In genomic region chr14:61219673-61220072, GRCh38 we compare ENCODE assay signal across 17 cellular contexts.
DNase-seq lines count a peak whose midpoint lies in the region; ATAC-seq and TF ChIP-seq lines count a peak whose summit lies in the region.
"Had no signal": no experiment of that assay in that cellular context is flagged by ENCODE, and none has a peak within 500 bp of the region (broad histone marks: within the 10 kb centered on the region; RNA-seq: fewer than 3 reads in every experiment).

No MANE protein-coding gene starts in this region.

- no peak overlapping the region for H3K23ac ChIP-seq in IMR-90 (ENCODE audit: low read depth, low read length)

- H3K9me3 ChIP-seq in IMR-90 (ENCODE audit: control insufficient read depth, insufficient read depth, low read length) (no peaks in the 10 kb centered on the region), osteoblast (ENCODE audit: low read depth, low read length) (no peaks in the 10 kb centered on the region), smooth muscle cell (replicated peaks; ENCODE audit: low read depth) (no peaks in the 10 kb centered on the region)
- H3K9me3 ChIP-seq: BLaER1 had no signal

- intact Hi-C loops in IMR-90 (cut with micrococcal nuclease): no loop called here

- H2BK15ac ChIP-seq in IMR-90 (ENCODE audit: low read depth, low read length): peak overlapping the region; percentile 55; the same call in 2 of the 3 replicates

- H3K4me2 ChIP-seq in IMR-90 (ENCODE audit: low read depth, low read length) (no peak overlapping the region), osteoblast (ENCODE audit: insufficient read depth, low read length) (peak overlapping the region; percentile 6), smooth muscle cell (no peak overlapping the region)
- H3K4me2 ChIP-seq: BLaER1 had no signal

- H3K27me3 ChIP-seq in IMR-90 (ENCODE audit: control insufficient read depth, insufficient read depth, low read length) (no peaks in the 10 kb centered on the region), osteoblast (ENCODE audit: insufficient read depth, low read length) (no peaks in the 10 kb centered on the region), smooth muscle cell (ENCODE audit: low read depth) (no peaks in the 10 kb centered on the region)

- H4K8ac ChIP-seq in IMR-90 (ENCODE audit: low read depth in 2 of 2, low read length in 2 of 2): peak overlapping the region in 1 of 2 experiments; percentile 41; a peak in 2 of 4 replicates

- no peak overlapping the region; the same call in 1 of the 2 replicates for H2AK5ac ChIP-seq in IMR-90 (ENCODE audit: low read depth, low read length)

- CTCF ChIA-PET in IMR-90 (lab: Yijun Ruan, JAX): no interaction called here

- H3K18ac ChIP-seq in IMR-90 (ENCODE audit: low read depth, low read length): 0 out of 2 replicates have a peak overlapping the region, but pooled peaks have one; percentile 45

- in situ Hi-C loops in IMR-90 (cut with MboI; ENCODE audit: low sequenced_read_pairs): no loop called here

- dilution Hi-C loops in IMR-90 (cut with HindIII; ENCODE audit: low sequenced_read_pairs, unreplicated experiment): no loop called here

- no peak overlapping the region for H2AK9ac ChIP-seq in IMR-90 (replicated peaks; ENCODE audit: low read depth, low read length, poor library complexity)

- no peaks in the 10 kb centered on the region for H3K79me1 ChIP-seq in IMR-90 (ENCODE audit: low read depth in 1 of 2, low read length in 2 of 2)

- H4K91ac ChIP-seq in IMR-90 (ENCODE audit: insufficient read depth, low read depth, low read length): 0 out of 2 replicates have a peak overlapping the region, but pooled peaks have one; percentile 42

- TF ChIP-seq RAD21 in IMR-90 (IDR thresholded peaks at IDR 0.05; ENCODE audit: low read length): no peak

- peak overlapping the region; percentile 37 for H3K4ac ChIP-seq in IMR-90 (ENCODE audit: low read depth, low read length)

- no peak overlapping the region for H4K5ac ChIP-seq in IMR-90 (ENCODE audit: low read depth, low read length)

- H3K27ac ChIP-seq in IMR-90 (ENCODE audit: insufficient read depth, low read length) (peak overlapping the region; percentile 1; the same call in 1 of the 2 replicates), osteoblast (ENCODE audit: low read depth, low read length) (no peak overlapping the region), smooth muscle cell (ENCODE audit: low read depth) (no peak overlapping the region)
- H3K27ac ChIP-seq: BLaER1 had no signal

- TF ChIP-seq CTCF in IMR-90 (conservative IDR thresholded peaks at IDR 0.05; ENCODE audit: low read depth, low read length): no peak
- TF ChIP-seq CTCF in epithelial cell of esophagus (IDR thresholded peaks at IDR 0.05; ENCODE audit: insufficient read depth, low read depth, low read length, missing control alignments): no peak
- TF ChIP-seq CTCF in osteoblast (IDR thresholded peaks at IDR 0.05; ENCODE audit: extremely low read depth, low read depth, low read length): no peak
- no peak for TF ChIP-seq CTCF in smooth muscle cell (IDR thresholded peaks at IDR 0.05; ENCODE audit: borderline replicate concordance, insufficient read depth, poor library complexity, severe bottlenecking)

- H2BK5ac ChIP-seq in IMR-90 (ENCODE audit: low read depth, low read length, poor library complexity, severe bottlenecking): peak overlapping the region; percentile 32

- H2AFZ ChIP-seq in IMR-90 (replicated peaks; ENCODE audit: low read length, poor library complexity): no peak overlapping the region
- no peak overlapping the region for H2AFZ ChIP-seq in osteoblast (ENCODE audit: low read length)
- H2AFZ ChIP-seq in smooth muscle cell (ENCODE audit: low read depth): no peak overlapping the region

- H2BK20ac ChIP-seq in IMR-90 (ENCODE audit: low read depth, low read length): peak overlapping the region; percentile 79

- H3K56ac ChIP-seq in IMR-90 (ENCODE audit: extremely low read depth, insufficient read depth, low read length): no peak overlapping the region

- no peaks in the 10 kb centered on the region for H3F3A ChIP-seq in smooth muscle cell (ENCODE audit: low read depth)

- POLR2A ChIA-PET in IMR-90 (lab: Charles Lee; ENCODE audit: unreplicated experiment): no interaction called here

- WGBS in IMR-90 (ENCODE audit: extremely low coverage in 2 of 2, insufficient read length in 1 of 2), 2 experiments: no CpG with 5 or more reads among the region's 3 CpGs
- WGBS in smooth muscle cell (ENCODE audit: low lambda C conversion rate): 91% methylated on average over 3 of the region's 3 CpGs

- H3K79me2 ChIP-seq in osteoblast (ENCODE audit: insufficient read depth, low read length) (no peaks in the 10 kb centered on the region), smooth muscle cell (ENCODE audit: low read depth) (no peaks in the 10 kb centered on the region)

- peak; percentile 68 for ATAC-seq in IMR-90 (ENCODE audit: low read depth)

- H3K4me3 ChIP-seq in IMR-90 (ENCODE audit: insufficient read depth, low read depth, low read length): no peak overlapping the region
- no peak overlapping the region for H3K4me3 ChIP-seq in epithelial cell of esophagus (ENCODE audit: low read length)
- H3K4me3 ChIP-seq in osteoblast (ENCODE audit: insufficient read depth, low read length): no peak overlapping the region
- no peak overlapping the region for H3K4me3 ChIP-seq in smooth muscle cell
- H3K4me3 ChIP-seq: BLaER1 had no signal

- H3K9me1 ChIP-seq in IMR-90 (ENCODE audit: insufficient read depth, low read length): peaks cover 8% of the 10 kb centered on the region; the same call in 1 of the 2 replicates

- BruUV-seq in IMR-90 (replicated peaks; lab: Mats Ljungman, UMichigan): no TSS peak

- peak overlapping the region; percentile 73; the same call in 1 of the 2 replicates for H3K14ac ChIP-seq in IMR-90 (replicated peaks; ENCODE audit: low read depth, low read length)

- DNase-seq in AG20443 (ENCODE audit: low spot score) (peak; percentile 25), IMR-90 (peak; percentile 60), epithelial cell of esophagus (ENCODE audit: low read depth) (peak; percentile 50), osteoblast (ENCODE audit: insufficient read length, low spot score, missing footprints) (no peak), smooth muscle cell (lab: John Stamatoyannopoulos, UW; ENCODE audit: unreplicated experiment) (no peak)
- no peak for DNase-seq in stimulated activated CD4-positive, alpha-beta T cell treated with anti-CD3 and anti-CD28 coated beads, Interleukin-4, amount 100 ng/mL, for 24 hours
- DNase-seq in stimulated activated CD8-positive, alpha-beta memory T cell treated with anti-CD3 and anti-CD28 coated beads, Interleukin-4, amount 100 ng/mL, for 48 hours: no peak
- DNase-seq: CD8-positive, alpha-beta memory T cell; DND-41; GOT3; HFFc6; Karpas-422; NCI-H187 treated with DMSO at 0.1 percent for 48 hours; NCI-H2171; NCI-H446 treated with DMSO at 0.1 percent for 48 hours; SHP77 treated with DMSO at 0.1 percent for 48 hours had no signal

- no peaks in the 10 kb centered on the region for H4K20me1 ChIP-seq in IMR-90 (ENCODE audit: insufficient read depth, low read length)
- no peaks in the 10 kb centered on the region for H4K20me1 ChIP-seq in osteoblast (ENCODE audit: insufficient read depth, low read length)
- H4K20me1 ChIP-seq in smooth muscle cell (ENCODE audit: low read depth): no peaks in the 10 kb centered on the region
- H4K20me1 ChIP-seq: BLaER1 had no signal

- TF ChIP-seq POLR2A in IMR-90 (IDR thresholded peaks at IDR 0.05; ENCODE audit: low read depth, low read length): no peak

- H3K4me1 ChIP-seq in IMR-90 (ENCODE audit: control insufficient read depth, insufficient read depth, low read length) (peaks cover 26% of the 10 kb centered on the region), osteoblast (ENCODE audit: insufficient read depth, low read length) (peaks cover 38% of the 10 kb centered on the region), smooth muscle cell (ENCODE audit: low read depth) (peaks cover 4% of the 10 kb centered on the region)
- H3K4me1 ChIP-seq: BLaER1 had no signal

- peak overlapping the region; percentile 17; the same call in 1 of the 2 replicates for H2BK120ac ChIP-seq in IMR-90 (ENCODE audit: low read depth, low read length)

- H3K36me3 ChIP-seq in IMR-90 (ENCODE audit: control insufficient read depth, insufficient read depth, low read length): no peaks in the 10 kb centered on the region
- no peaks in the 10 kb centered on the region for H3K36me3 ChIP-seq in osteoblast (ENCODE audit: insufficient read depth, low read length)
- no peaks in the 10 kb centered on the region for H3K36me3 ChIP-seq in smooth muscle cell (ENCODE audit: low read depth)
- H3K36me3 ChIP-seq: BLaER1 had no signal

- H3K9ac ChIP-seq in IMR-90 (ENCODE audit: low read depth, low read length) (no peak overlapping the region), smooth muscle cell (ENCODE audit: low read depth) (no peak overlapping the region)
- H3K9ac ChIP-seq: BLaER1 had no signal

TF ChIP-seq in IMR-90, 13 proteins besides CTCF, POLR2A, EP300 and RAD21 (continues in another document):
- TF ChIP-seq NFE2L2 (IDR thresholded peaks at IDR 0.05; ENCODE audit: low read depth, low read length) (no peak), RFX5 (IDR thresholded peaks at IDR 0.05; ENCODE audit: low read depth, low read length) (no peak), RCOR1 (IDR thresholded peaks at IDR 0.05; ENCODE audit: insufficient replicate concordance, low read length) (no peak), BHLHE40 (IDR thresholded peaks at IDR 0.05; ENCODE audit: low read depth, low read length) (no peak), CEBPB (IDR thresholded peaks at IDR 0.05; ENCODE audit: low read depth, low read length) (no peak), CHD1 (IDR thresholded peaks at IDR 0.05; ENCODE audit: low read depth, low read length) (no peak), MAFK (IDR thresholded peaks at IDR 0.05; ENCODE audit: low read depth, low read length) (no peak), USF2 (IDR thresholded peaks at IDR 0.05; ENCODE audit: low read depth, low read length) (no peak), FOS (IDR thresholded peaks at IDR 0.05; ENCODE audit: low read depth, low read length) (no peak), MXI1 (IDR thresholded peaks at IDR 0.05; ENCODE audit: borderline replicate concordance, low read depth, low read length) (no peak)

Comparison
In these comparisons a context has a peak if more than half of its experiments do, and no peak if none do; other contexts are left out.
1. DNase-seq: peak in AG20443 (single experiment), IMR-90 (single experiment) and epithelial cell of esophagus (single experiment); none in osteoblast (single experiment), smooth muscle cell (single experiment), stimulated activated CD4-positive, alpha-beta T cell treated with anti-CD3 and anti-CD28 coated beads, Interleukin-4, amount 100 ng/mL, for 24 hours (single experiment) and stimulated activated CD8-positive, alpha-beta memory T cell treated with anti-CD3 and anti-CD28 coated beads, Interleukin-4, amount 100 ng/mL, for 48 hours (single experiment).